28 cellular contexts compared by ENCODE assay signal in the genomic region with DNA sequence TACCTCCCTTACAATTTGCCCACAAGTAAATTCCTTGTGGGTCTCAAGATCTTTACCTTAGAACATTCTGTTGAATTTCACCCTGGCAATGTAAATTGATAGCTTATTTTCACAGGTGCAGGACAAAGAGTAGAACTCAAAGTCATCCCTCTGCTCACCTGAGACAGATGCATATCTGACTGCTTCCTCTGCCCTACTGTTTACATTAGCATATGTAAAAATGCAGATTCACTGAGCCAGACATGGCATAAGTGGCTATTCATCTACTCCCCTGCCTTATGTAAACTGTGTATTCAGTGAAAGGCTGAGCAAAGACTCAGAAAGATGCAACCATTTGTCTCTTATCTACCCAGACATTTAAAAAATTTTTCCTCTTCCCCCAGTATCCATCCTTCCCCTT. TPM values are rescaled to one million over a fixed set of nuclear protein-coding genes. Genes with fewer than 3 reads are reported as not detected.
"Had no signal": no experiment of that assay in that cellular context is flagged by ENCODE, and none has a peak within 500 bp of the region (broad histone marks: within the 10 kb centered on the region; RNA-seq: fewer than 3 reads in every experiment).

No MANE protein-coding gene starts in this region.

- H3K4me1 ChIP-seq: Peyer's patch had no signal

- ATAC-seq: activated CD8-positive, alpha-beta T cell treated with anti-CD3 and anti-CD28 coated beads, Interleukin-2, amount 10 ng/mL, durations not matched to agents 7 days and 5 days; T-helper 17 cell; WTC11 had no signal

- H3K9me3 Mint-ChIP-seq: activated T-cell treated with anti-CD3 and anti-CD28 coated beads, Interleukin-2, amount 50 U/mL, for 24 hours; activated T-helper 1 cell treated with anti-CD3 and anti-CD28 coated beads, Interleukin-12 subunit alpha, Interleukin-12 subunit beta, Interleukin-2, Interleukin-4 antibody, amounts not matched to agents 30 ng/mL and 10 ng/mL and 1 ng/mL, durations not matched to agents 14 hours and 24 hours and 36 hours; brain; central memory CD8-positive, alpha-beta T cell had no signal

- H3K27me3 Mint-ChIP-seq: activated naive CD8-positive, alpha-beta T cell; activated T-cell treated with anti-CD3 and anti-CD28 coated beads, Interleukin-2, amount 50 U/mL, for 24 hours had no signal

- H3K27me3 ChIP-seq: MG63, Peyer's patch had no signal

- DNase-seq: activated CD4-positive, alpha-beta T cell treated with anti-CD3 and anti-CD28 coated beads for 48 hours; activated CD4-positive, alpha-beta T cell treated with anti-CD3 and anti-CD28 coated beads, Interleukin-2, amount 50 U/mL, for 4 hours; activated CD4-positive, CD25-positive, alpha-beta regulatory T cell treated with anti-CD3 and anti-CD28 coated beads, Interleukin-2, amount 50 U/mL, for 72 hours; activated CD8-positive, alpha-beta T cell treated with anti-CD3 and anti-CD28 coated beads, Interleukin-2, amount 10 ng/mL, durations not matched to agents 7 days and 5 days; activated effector memory CD4-positive, alpha-beta T cell treated with Interleukin-2 at 50 U/mL for 16 hours; activated naive CD4-positive, alpha-beta T cell; activated T-cell treated with anti-CD3 and anti-CD28 coated beads, Interleukin-2, amount 50 U/mL, for 24 hours; amygdala; cortex of kidney; MG63; MV-4-11; NCI-H1092 treated with DMSO at 0.1 percent for 48 hours; NCI-H1417 treated with DMSO at 0.1 percent for 48 hours; NCI-H1694; NCI-H2029; NCI-H2227 treated with DMSO at 0.1 percent for 48 hours; NCI-H446 treated with DMSO at 0.1 percent for 48 hours; NCI-H82; Peyer's patch; Right ventricle myocardium superior; T-helper 17 cell; T-helper 9 cell had no signal

- H3K27ac ChIP-seq: Peyer's patch, RWPE1 had no signal

- H3K4me1 Mint-ChIP-seq: brain; central memory CD8-positive, alpha-beta T cell; T-helper 17 cell; WTC11 had no signal

- H3K36me3 ChIP-seq: MG63, Peyer's patch had no signal

- H3K9me3 ChIP-seq: MG63, Peyer's patch had no signal

- H3K4me3 ChIP-seq: MG63, Peyer's patch had no signal

- H3K4me3 Mint-ChIP-seq: activated CD8-positive, alpha-beta T cell treated with anti-CD3 and anti-CD28 coated beads, Interleukin-2, amount 10 ng/mL, durations not matched to agents 7 days and 5 days; activated naive CD8-positive, alpha-beta T cell; activated T-cell treated with anti-CD3 and anti-CD28 coated beads, Interleukin-2, amount 50 U/mL, for 24 hours; activated T-helper 1 cell treated with anti-CD3 and anti-CD28 coated beads, Interleukin-12 subunit alpha, Interleukin-12 subunit beta, Interleukin-2, Interleukin-4 antibody, amounts not matched to agents 30 ng/mL and 10 ng/mL and 1 ng/mL, durations not matched to agents 14 hours and 24 hours and 36 hours; brain; central memory CD8-positive, alpha-beta T cell; T-helper 17 cell; WTC11 had no signal

- H3K27ac Mint-ChIP-seq: activated CD8-positive, alpha-beta T cell treated with anti-CD3 and anti-CD28 coated beads, Interleukin-2, amount 10 ng/mL, durations not matched to agents 7 days and 5 days; activated naive CD8-positive, alpha-beta T cell; activated T-cell treated with anti-CD3 and anti-CD28 coated beads, Interleukin-2, amount 50 U/mL, for 24 hours; activated T-helper 1 cell treated with anti-CD3 and anti-CD28 coated beads, Interleukin-12 subunit alpha, Interleukin-12 subunit beta, Interleukin-2, Interleukin-4 antibody, amounts not matched to agents 30 ng/mL and 10 ng/mL and 1 ng/mL, durations not matched to agents 14 hours and 24 hours and 36 hours; brain; T-helper 17 cell; WTC11 had no signal

- H3K36me3 Mint-ChIP-seq: activated naive CD8-positive, alpha-beta T cell; brain had no signal

RNA-seq across cellular contexts. Expression of a gene that starts 22.3 kb away (rescaled TPM):
- total RNA-seq: WTC11 had no signal
